Comparison of ENCODE assay signal across 9 cellular contexts in genomic region chr9:129609486-129610192, GRCh38. TPM values are rescaled to one million over a fixed set of nuclear protein-coding genes. Genes with fewer than 3 reads are reported as not detected.
DNase-seq lines count a peak whose midpoint lies in the region; ATAC-seq and TF ChIP-seq lines count a peak whose summit lies in the region.
"Had no signal": no experiment of that assay in that cellular context is flagged by ENCODE, and none has a peak within 500 bp of the region (broad histone marks: within the 10 kb centered on the region; RNA-seq: fewer than 3 reads in every experiment).

No MANE protein-coding gene starts in this region.

- H3K27ac ChIP-seq in CD8-positive, alpha-beta memory T cell (ENCODE audit: low read depth, low read length): peak overlapping the region; percentile 57
- H3K27ac ChIP-seq in Panc1 (ENCODE audit: low read length) (peak overlapping the region; percentile 81), adipose tissue (ENCODE audit: low read depth, low read length) (peak overlapping the region; percentile 52)

- H3K9me3 Mint-ChIP-seq in CD8-positive, alpha-beta memory T cell: no peaks in the 10 kb centered on the region

- H3K36me3 Mint-ChIP-seq in CD8-positive, alpha-beta memory T cell: peaks cover 0 to 2% (median 0%) of the 10 kb centered on the region in 3 donors

- 6 to 40% (median 7%) methylated on average over 18 to 29 of the region's 30 CpGs for WGBS in adipose tissue, 3 donors

- H3K4me3 Mint-ChIP-seq in CD8-positive, alpha-beta memory T cell: peak overlapping the region; percentile 79 to 99 (median 95)

- H3K4me1 ChIP-seq in CD8-positive, alpha-beta memory T cell (ENCODE audit: insufficient read depth, low read length): peaks cover 34% of the 10 kb centered on the region
- H3K4me1 ChIP-seq in Panc1 (ENCODE audit: control insufficient read depth, insufficient read depth, low read length) (peaks cover 20% of the 10 kb centered on the region), iPS-15b (ENCODE audit: control insufficient read depth, insufficient read depth, low read length) (peaks cover 2% of the 10 kb centered on the region)

- ATAC-seq in Panc1 (peak; percentile 12; the same call in 1 of the 2 replicates), HG03175 (IDR thresholded peaks at IDR 0.05; ENCODE audit: unreplicated experiment) (no peak)

- no peaks in the 10 kb centered on the region for H3K27me3 ChIP-seq in CD8-positive, alpha-beta memory T cell (ENCODE audit: insufficient read depth, low read length, poor library complexity, severe bottlenecking)
- no peaks in the 10 kb centered on the region for H3K27me3 ChIP-seq in Panc1 (ENCODE audit: control insufficient read depth, insufficient read depth, low read length)
- H3K27me3 ChIP-seq in iPS-15b (ENCODE audit: control insufficient read depth, insufficient read depth, low read length): peaks cover 10% of the 10 kb centered on the region

- H3K27ac Mint-ChIP-seq in CD8-positive, alpha-beta memory T cell: peak overlapping the region; percentile 81 to 99 (median 98)

- POLR2A ChIA-PET in CD8-positive, alpha-beta memory T cell (lab: Charles Lee): interaction anchor here (0.8 to 1.5 kb wide), 2 partner anchors 12 to 433 kb away, joined by 3 to 16 read pairs; partner anchors contain the start of gene IER5L
- POLR2A ChIA-PET in Panc1 (lab: Charles Lee): interaction anchor here (0.7 kb wide), 1 partner anchor 182 kb away, joined by 9 read pairs; no protein-coding TSS in a partner anchor

- no TSS peak for BruUV-seq in Panc1 (replicated peaks; lab: Mats Ljungman, UMichigan)

- CTCF ChIA-PET in CD8-positive, alpha-beta memory T cell (lab: Charles Lee): interaction anchor here (1.0 to 2.1 kb wide), 10 partner anchors 11 to 479 kb away, joined by 3 to 18 read pairs (median 9); no protein-coding TSS in a partner anchor
- CTCF ChIA-PET in Panc1 (lab: Charles Lee): interaction anchor here (0.7 to 1.6 kb wide), 3 partner anchors 15 to 478 kb away, joined by 3 to 4 read pairs (median 3); no protein-coding TSS in a partner anchor

- intact Hi-C loops in Panc1 (cut with micrococcal nuclease; ENCODE audit: unreplicated experiment): loop anchor here (5.0 to 10.0 kb wide), 2 partner anchors 432 to 475 kb away; partner anchors contain the start of gene IER5L

- peak; percentile 57 to 88 (median 68) for DNase-seq in CD8-positive, alpha-beta memory T cell
- DNase-seq in Panc1 (ENCODE audit: low read depth, low spot score) (no peak), H4 (ENCODE audit: low spot score) (no peak), NCI-H2107 (lab: John Stamatoyannopoulos, UW) (no peak)
- DNase-seq in stimulated activated CD4-positive, alpha-beta T cell treated with anti-CD3 and anti-CD28 coated beads, Interleukin-4, amount 100 ng/mL, for 24 hours: peak; percentile 44

- H3K9me3 ChIP-seq in CD8-positive, alpha-beta memory T cell (ENCODE audit: low read length): no peaks in the 10 kb centered on the region
- H3K9me3 ChIP-seq in Panc1 (ENCODE audit: control insufficient read depth, insufficient read depth, low read depth, low read length) (no peaks in the 10 kb centered on the region), iPS-15b (ENCODE audit: control insufficient read depth, insufficient read depth, low read length) (no peaks in the 10 kb centered on the region)

- TF ChIP-seq CTCF in Panc1 (IDR thresholded peaks at IDR 0.05): no peak

- H3K4me3 ChIP-seq in CD8-positive, alpha-beta memory T cell (ENCODE audit: low read length): no peak overlapping the region
- H3K4me3 ChIP-seq in Panc1 (ENCODE audit: low read depth in 2 of 2, low read length in 2 of 2): peak overlapping the region; percentile 18 to 41
- H3K4me3 ChIP-seq in iPS-15b (ENCODE audit: low read depth, low read length): peak overlapping the region; percentile 46

- H3K9ac ChIP-seq in iPS-15b (ENCODE audit: low read depth, low read length): peak overlapping the region; percentile 32

- peaks cover 0 to 7% of the 10 kb centered on the region in 2 donors for H3K27me3 Mint-ChIP-seq in CD8-positive, alpha-beta memory T cell

- H3K4me1 Mint-ChIP-seq in CD8-positive, alpha-beta memory T cell: peaks cover 31 to 57% (median 32%) of the 10 kb centered on the region in 3 donors

- in situ Hi-C loops in Panc1 (cut with HindIII; ENCODE audit: low pct_unique_long_range_greater_than_20kb, low sequenced_read_pairs): no loop called here

- no peaks in the 10 kb centered on the region for H3K36me3 ChIP-seq in CD8-positive, alpha-beta memory T cell (ENCODE audit: insufficient read depth, low read length)
- no peaks in the 10 kb centered on the region for H3K36me3 ChIP-seq in Panc1 (ENCODE audit: control insufficient read depth, insufficient read depth, low read length)
- H3K36me3 ChIP-seq in iPS-15b (ENCODE audit: control insufficient read depth, insufficient read depth, low read length): no peaks in the 10 kb centered on the region

RNA-seq across cellular contexts. Expression of gene C9orf50, which starts 11.3 kb away (rescaled TPM):
- not detected for total RNA-seq in CD8-positive, alpha-beta memory T cell
- not detected for polyA plus RNA-seq in CD8-positive, alpha-beta memory T cell
- not detected for total RNA-seq in Panc1 (2021; ENCODE audit: unreplicated experiment)
- not detected for polyA plus RNA-seq in Panc1 (2012; ENCODE audit: insufficient read length)
- polyA plus RNA-seq in adipose tissue: under 1 TPM in 1 of 3 donors, not detected in 2; 0.04 TPM
- total RNA-seq in H4 (2014; rRNA removed; shearing (Covaris generic)): not detected in 2 replicates
- total RNA-seq: mononuclear cell had no signal

RNA-seq across cellular contexts. Expression of gene NTMT1, which starts 16.3 kb away (rescaled TPM):
- 10 to 100 TPM; 65.5 to 68.9 TPM for total RNA-seq in CD8-positive, alpha-beta memory T cell
- 48.6 TPM for polyA plus RNA-seq in CD8-positive, alpha-beta memory T cell
- total RNA-seq in Panc1 (2021; ENCODE audit: unreplicated experiment): 47.5 TPM
- 56.7 TPM for polyA plus RNA-seq in Panc1 (2012; ENCODE audit: insufficient read length)
- 10 to 100 TPM; 34.2 to 44.5 (median 35.5) TPM for polyA plus RNA-seq in adipose tissue
- total RNA-seq in H4 (2014; rRNA removed; shearing (Covaris generic)): 42.0 and 47.8 TPM in 2 replicates

RNA-seq across cellular contexts. Expression of gene ASB6, which starts 32.3 kb away (rescaled TPM):
- 10 to 100 TPM; 28.0 to 28.3 TPM for total RNA-seq in CD8-positive, alpha-beta memory T cell
- polyA plus RNA-seq in CD8-positive, alpha-beta memory T cell: 31.0 TPM
- total RNA-seq in Panc1 (2021; ENCODE audit: unreplicated experiment): 14.3 TPM
- 14.2 TPM for polyA plus RNA-seq in Panc1 (2012; ENCODE audit: insufficient read length)
- 10 to 100 TPM in 1 of 3 donors, 1 to 10 TPM in 2; 8.6 to 16.4 (median 8.9) TPM for polyA plus RNA-seq in adipose tissue
- total RNA-seq in H4 (2014; rRNA removed; shearing (Covaris generic)): 8.3 and 13.3 TPM in 2 replicates

RNA-seq across cellular contexts. Expression of gene PRRX2, which starts 55.8 kb away (rescaled TPM):
- under 1 TPM; 0.35 to 0.66 TPM for total RNA-seq in CD8-positive, alpha-beta memory T cell
- polyA plus RNA-seq in CD8-positive, alpha-beta memory T cell: not detected
- 6.3 TPM for total RNA-seq in Panc1 (2021; ENCODE audit: unreplicated experiment)
- 10.7 TPM for polyA plus RNA-seq in Panc1 (2012; ENCODE audit: insufficient read length)
- 10 to 100 TPM in 1 of 3 donors, 1 to 10 TPM in 1, under 1 TPM in 1; 0.92 to 13.4 (median 9.3) TPM for polyA plus RNA-seq in adipose tissue
- total RNA-seq in H4 (2014; rRNA removed; shearing (Covaris generic)): 16.5 and 18.9 TPM in 2 replicates
- total RNA-seq: mononuclear cell had no signal

Comparison
In these comparisons a context has a peak if more than half of its experiments do, and no peak if none do; other contexts are left out.
1. DNase-seq: peak in CD8-positive, alpha-beta memory T cell (5 of 5) and stimulated activated CD4-positive, alpha-beta T cell treated with anti-CD3 and anti-CD28 coated beads, Interleukin-4, amount 100 ng/mL, for 24 hours (single experiment); none in Panc1 (single experiment), H4 (single experiment) and NCI-H2107 (single experiment).
2. Peak in every context shown above with its lines, with median percentiles within 50 percentile points of each other: H3K27ac ChIP-seq.